Comparison of ENCODE assay signal across 17 cellular contexts in the genomic region with DNA sequence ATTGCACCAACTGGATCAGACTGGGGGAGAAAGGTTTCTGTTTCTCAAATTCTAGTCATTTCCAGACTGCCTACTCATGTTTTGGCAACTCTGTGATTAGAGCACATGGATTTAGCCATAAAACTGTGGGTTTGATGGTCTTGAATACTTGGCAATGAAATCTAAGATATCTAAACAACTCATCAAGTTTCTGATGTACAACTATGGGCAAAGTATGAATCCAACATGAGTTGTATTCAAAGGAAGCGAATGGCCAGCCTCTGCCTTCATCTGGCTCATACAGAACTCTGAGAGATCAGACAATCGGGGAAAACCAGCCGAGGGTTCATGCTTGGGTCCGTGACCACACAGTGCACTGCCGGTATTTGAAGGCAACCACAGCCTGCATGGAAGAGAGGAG.
DNase-seq lines count a peak whose midpoint lies in the region; ATAC-seq and TF ChIP-seq lines count a peak whose summit lies in the region.
"Had no signal": no experiment of that assay in that cellular context is flagged by ENCODE, and none has a peak within 500 bp of the region (broad histone marks: within the 10 kb centered on the region; RNA-seq: fewer than 3 reads in every experiment).

No MANE protein-coding gene starts in this region.

- TF ChIP-seq CTCF in astrocyte of the spinal cord (IDR thresholded peaks at IDR 0.05; ENCODE audit: low read depth, low read length) (no peak), tibial artery (IDR thresholded peaks at IDR 0.05) (no peak), upper lobe of right lung (IDR thresholded peaks at IDR 0.05) (no peak), OCI-LY7 (conservative IDR thresholded peaks at IDR 0.05; ENCODE audit: low read length) (no peak)

- peak overlapping the region; percentile 58 to 70 for H3K18ac ChIP-seq in mesenchymal stem cell (ENCODE audit: low read depth in 1 of 2, low read length in 2 of 2)

- CTCF ChIA-PET in OCI-LY7 (lab: Charles Lee; ENCODE audit: unreplicated experiment) = no interaction called here

- H2AK5ac ChIP-seq in mesenchymal stem cell (ENCODE audit: low read length, severe bottlenecking) = peak overlapping the region; percentile 95

- POLR2A ChIA-PET in OCI-LY7 (lab: Charles Lee) = no interaction called here

- H3K79me2 ChIP-seq in OCI-LY7 (ENCODE audit: insufficient read depth, low read depth, low read length) = no peaks in the 10 kb centered on the region

- H3K27me3 ChIP-seq in mesenchymal stem cell (ENCODE audit: control insufficient read depth in 1 of 2, insufficient read depth in 1 of 2, low read length in 2 of 2) (no peaks in the 10 kb centered on the region), tibial artery (no peaks in the 10 kb centered on the region), upper lobe of right lung (no peaks in the 10 kb centered on the region)
- H3K27me3 ChIP-seq: esophagus muscularis mucosa, pancreas, upper lobe of left lung had no signal

- H2AFZ ChIP-seq in mesenchymal stem cell (ENCODE audit: low read depth, low read length) = no peak overlapping the region
- no peak overlapping the region for H2AFZ ChIP-seq in OCI-LY7 (ENCODE audit: low read length)

- no peak overlapping the region for H2BK5ac ChIP-seq in mesenchymal stem cell (ENCODE audit: low read depth, low read length, poor library complexity, severe bottlenecking)

- H3K9me3 ChIP-seq in mesenchymal stem cell (ENCODE audit: control insufficient read depth, low read length) (no peaks in the 10 kb centered on the region), tibial artery (no peaks in the 10 kb centered on the region), upper lobe of right lung (no peaks in the 10 kb centered on the region), OCI-LY7 (ENCODE audit: low read length) (no peaks in the 10 kb centered on the region)
- H3K9me3 ChIP-seq: esophagus muscularis mucosa, pancreas, upper lobe of left lung had no signal

- no TSS peak for BruUV-seq in OCI-LY7 (replicated peaks; lab: Mats Ljungman, UMichigan)

- H3K23ac ChIP-seq in mesenchymal stem cell (ENCODE audit: low read length in 2 of 2) = no peak overlapping the region

- peak overlapping the region in 1 of 2 experiments; percentile 32 for H3K4ac ChIP-seq in mesenchymal stem cell (ENCODE audit: low read depth in 1 of 2, low read length in 2 of 2)

- no peak overlapping the region for H4K8ac ChIP-seq in mesenchymal stem cell (ENCODE audit: low read length)

- H2BK120ac ChIP-seq in mesenchymal stem cell (ENCODE audit: low read depth, low read length) = no peak overlapping the region

- H3K36me3 ChIP-seq in mesenchymal stem cell (ENCODE audit: control insufficient read depth in 1 of 2, insufficient read depth in 2 of 2, low read depth in 1 of 2, low read length in 2 of 2) = peaks cover 4 to 13% of the 10 kb centered on the region in 2 experiments
- H3K36me3 ChIP-seq in tibial artery = no peaks in the 10 kb centered on the region
- H3K36me3 ChIP-seq in upper lobe of right lung = no peaks in the 10 kb centered on the region
- H3K36me3 ChIP-seq in OCI-LY7 (ENCODE audit: insufficient read depth, low read length) = no peaks in the 10 kb centered on the region
- H3K36me3 ChIP-seq: esophagus muscularis mucosa, pancreas, upper lobe of left lung had no signal

- peak overlapping the region; percentile 88 for H4K91ac ChIP-seq in mesenchymal stem cell (ENCODE audit: low read length)

- in situ Hi-C loops in astrocyte of the spinal cord (cut with HindIII; ENCODE audit: low sequenced_read_pairs) = no loop called here

- H3K9ac ChIP-seq in mesenchymal stem cell (ENCODE audit: low read length) = peak overlapping the region; percentile 81

- H3K79me1 ChIP-seq in mesenchymal stem cell (replicated peaks; ENCODE audit: low read length, poor library complexity, severe bottlenecking) = peaks cover 24% of the 10 kb centered on the region

- intact Hi-C loops in tibial artery (cut with DNase I; ENCODE audit: low total_unique reads) (no loop called here), upper lobe of right lung (cut with DNase I) (no loop called here), OCI-LY7 (cut with micrococcal nuclease; ENCODE audit: unreplicated experiment) (no loop called here)

- no peak for ATAC-seq in upper lobe of right lung
- ATAC-seq: left lobe of liver; pancreas; stimulated activated memory B cell treated with anti-CD40 and anti-IgM and Interleukin-4, amounts not matched to agents 10 μg/mL and 1 μg/mL and 100 μg/mL, for 72 hours had no signal

- DNase-seq in AG08395 (ENCODE audit: low spot score) (peak; percentile 88), HK-2 (ENCODE audit: unreplicated experiment) (peak; percentile 69), astrocyte of the spinal cord (ENCODE audit: low read depth, low spot score) (peak; percentile 98), mesenchymal stem cell (no peak), tibial artery (no peak), upper lobe of right lung (no peak), OCI-LY7 (ENCODE audit: low spot score) (no peak), COLO668 (lab: John Stamatoyannopoulos, UW; ENCODE audit: unreplicated experiment) (no peak)
- DNase-seq: activated CD4-positive, alpha-beta T cell treated with anti-CD3 and anti-CD28 coated beads, Interleukin-2, amount 10 ng/mL, durations not matched to agents 7 days and 5 days; activated naive CD4-positive, alpha-beta T cell treated with anti-CD3 and anti-CD28 coated beads, Interleukin-2, amount 10 ng/mL, durations not matched to agents 7 days and 5 days; NCI-H187 treated with DMSO at 0.1 percent for 48 hours; NCI-H510A; pancreas; upper lobe of left lung had no signal

- H3K27ac ChIP-seq in mesenchymal stem cell (ENCODE audit: low read length, poor library complexity, severe bottlenecking) (peak overlapping the region; percentile 74), tibial artery (no peak overlapping the region), upper lobe of right lung (no peak overlapping the region), OCI-LY7 (ENCODE audit: low read depth, low read length, poor library complexity, severe bottlenecking) (no peak overlapping the region)
- H3K27ac ChIP-seq: esophagus muscularis mucosa, pancreas, upper lobe of left lung had no signal

- H2BK15ac ChIP-seq in mesenchymal stem cell (ENCODE audit: low read depth, poor library complexity, severe bottlenecking) = no peak overlapping the region

- no peak overlapping the region for H3K14ac ChIP-seq in mesenchymal stem cell (ENCODE audit: low read length in 2 of 2)

- no peaks in the 10 kb centered on the region for H4K20me1 ChIP-seq in OCI-LY7 (ENCODE audit: insufficient read depth, low read length)

- H2BK12ac ChIP-seq in mesenchymal stem cell (ENCODE audit: low read length in 2 of 2) = peak overlapping the region; percentile 14 to 89

- H3K4me1 ChIP-seq in mesenchymal stem cell (ENCODE audit: control insufficient read depth, insufficient read depth, low read depth, low read length) = peaks cover 36% of the 10 kb centered on the region
- peaks cover 0 to 29% (median 6%) of the 10 kb centered on the region in 4 donors for H3K4me1 ChIP-seq in tibial artery
- H3K4me1 ChIP-seq in upper lobe of right lung = no peaks in the 10 kb centered on the region
- no peaks in the 10 kb centered on the region for H3K4me1 ChIP-seq in OCI-LY7 (ENCODE audit: insufficient read depth, low read length, poor library complexity, severe bottlenecking)
- H3K4me1 ChIP-seq: esophagus muscularis mucosa, pancreas had no signal

- 98% methylated on average over 5 of the region's 5 CpGs for WGBS in mesenchymal stem cell

- no peaks in the 10 kb centered on the region for H3K9me2 ChIP-seq in OCI-LY7 (ENCODE audit: insufficient read depth, low read length)

- no peak overlapping the region for H3K4me2 ChIP-seq in mesenchymal stem cell (ENCODE audit: low read length, poor library complexity, severe bottlenecking)
- H3K4me2 ChIP-seq in OCI-LY7 (ENCODE audit: low read length) = no peak overlapping the region

- no peak overlapping the region for H3K4me3 ChIP-seq in astrocyte of the spinal cord (ENCODE audit: low read depth, low read length)
- H3K4me3 ChIP-seq in mesenchymal stem cell (ENCODE audit: insufficient read depth in 1 of 2, low read depth in 1 of 2, low read length in 2 of 2) = peak overlapping the region in 1 of 2 experiments; percentile 27
- H3K4me3 ChIP-seq in tibial artery = no peak overlapping the region
- H3K4me3 ChIP-seq in upper lobe of right lung = no peak overlapping the region
- H3K4me3 ChIP-seq in OCI-LY7 (ENCODE audit: low read depth, low read length, poor library complexity, severe bottlenecking) = no peak overlapping the region
- H3K4me3 ChIP-seq: esophagus muscularis mucosa, pancreas, upper lobe of left lung had no signal

Comparison
In these comparisons a context has a peak if more than half of its experiments do, and no peak if none do; other contexts are left out.
1. DNase-seq: peak in AG08395 (single experiment), HK-2 (single experiment) and astrocyte of the spinal cord (single experiment); none in mesenchymal stem cell (single experiment), tibial artery (0 of 2), upper lobe of right lung (single experiment), OCI-LY7 (single experiment) and COLO668 (single experiment).